In genomic region chr15:49191892-49192291, GRCh38 we compare ENCODE assay signal across 5 cellular contexts.
"Had no signal": no experiment of that assay in that cellular context is flagged by ENCODE, and none has a peak within 500 bp of the region (broad histone marks: within the 10 kb centered on the region; RNA-seq: fewer than 3 reads in every experiment).

No MANE protein-coding gene starts in this region.

- ATAC-seq: GM23338 had no signal

- H3K27me3 Mint-ChIP-seq: IgD-negative memory B cell had no signal

- H3K4me3 Mint-ChIP-seq: GM23338, H9, IgD-negative memory B cell had no signal

- H3K9me3 Mint-ChIP-seq: GM23338, H9, IgD-negative memory B cell had no signal

- DNase-seq: H9, HCEC 1CT, KG1 had no signal

- H3K27ac Mint-ChIP-seq: IgD-negative memory B cell had no signal
